In the genomic region with DNA sequence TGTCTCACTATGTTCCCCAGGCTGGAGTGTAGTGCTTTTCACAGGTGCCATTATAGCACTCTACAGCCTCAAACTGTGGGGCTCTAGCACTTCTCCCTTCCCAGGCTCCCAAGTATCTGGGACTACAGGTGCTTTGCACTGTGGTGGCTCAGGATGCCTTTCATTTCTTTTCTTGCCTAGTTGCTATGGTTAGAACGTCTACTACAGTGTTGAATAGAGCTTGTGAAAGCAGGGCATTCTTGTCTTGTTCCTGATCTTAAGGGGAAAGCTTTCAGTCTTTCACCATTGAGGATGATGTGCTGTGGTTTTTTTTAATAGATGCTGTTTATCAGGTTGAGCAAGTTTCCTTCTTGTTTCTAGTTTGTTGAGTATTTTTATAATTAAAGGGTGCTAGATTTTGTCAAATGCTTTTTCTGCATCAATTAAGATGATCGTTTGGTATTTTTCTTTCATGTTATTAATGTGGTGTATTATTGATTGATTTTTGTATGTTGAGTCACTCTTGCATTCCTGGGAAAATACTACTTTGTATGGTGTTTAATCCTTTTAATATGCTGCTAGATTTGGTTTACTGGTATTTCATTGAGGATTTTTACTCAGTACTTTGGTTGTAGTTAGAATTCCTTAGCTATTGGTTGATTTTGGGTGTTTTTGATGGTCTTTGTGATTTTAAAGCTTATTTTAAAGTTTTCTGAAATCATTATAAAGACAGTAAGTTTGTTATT, we compare ENCODE assay signal across 10 cellular contexts. TPM values are rescaled to one million over a fixed set of nuclear protein-coding genes. Genes with fewer than 3 reads are reported as not detected.
DNase-seq lines count a peak whose midpoint lies in the region; ATAC-seq and TF ChIP-seq lines count a peak whose summit lies in the region.
"Had no signal": no experiment of that assay in that cellular context is flagged by ENCODE, and none has a peak within 500 bp of the region (broad histone marks: within the 10 kb centered on the region; RNA-seq: fewer than 3 reads in every experiment).

No MANE protein-coding gene starts in this region.

- peaks cover 44% of the 10 kb centered on the region for H3K4me1 Mint-ChIP-seq in T-helper 17 cell

- peak overlapping the region; percentile 85 for H3K27ac Mint-ChIP-seq in T-helper 17 cell

- ATAC-seq in T-helper 17 cell (peak; percentile 18), GM19035 (IDR thresholded peaks at IDR 0.05; ENCODE audit: unreplicated experiment) (no peak), HG03095 (IDR thresholded peaks at IDR 0.05; ENCODE audit: unreplicated experiment) (no peak), GM18502 (IDR thresholded peaks at IDR 0.05; ENCODE audit: poor library complexity, unreplicated experiment) (no peak)

- DNase-seq in AML-193 (lab: John Stamatoyannopoulos, UW) (peak; percentile 41 to 51), HCEC 1CT (peak; percentile 28), T-helper 17 cell (no peak), fibroblast of pulmonary artery (ENCODE audit: low read depth) (peak; percentile 23), HuH-7.5 (ENCODE audit: low spot score) (no peak)
- DNase-seq: midbrain had no signal

- peaks cover 2% of the 10 kb centered on the region for H3K36me3 Mint-ChIP-seq in T-helper 17 cell (ENCODE audit: low read depth)

- H3K4me3 Mint-ChIP-seq in T-helper 17 cell: peak overlapping the region; percentile 63

- no peak overlapping the region for H3K4me3 ChIP-seq in fibroblast of pulmonary artery (replicated peaks; ENCODE audit: low read depth, low read length)
- H3K4me3 ChIP-seq: thoracic aorta had no signal

- no peak for TF ChIP-seq CTCF in fibroblast of pulmonary artery (IDR thresholded peaks at IDR 0.05; ENCODE audit: low read length, missing control alignments)

- no peaks in the 10 kb centered on the region for H3K27me3 Mint-ChIP-seq in T-helper 17 cell

- H3K9me3 ChIP-seq in T-helper 17 cell (ENCODE audit: control insufficient read depth, low read length, poor library complexity, severe bottlenecking): no peaks in the 10 kb centered on the region
- H3K9me3 ChIP-seq: thoracic aorta had no signal

RNA-seq across cellular contexts. Expression of gene GPBP1, which starts 35.6 kb away (rescaled TPM):
- total RNA-seq in T-helper 17 cell: 100 to 1,000 TPM; 135 to 136 TPM

Comparison
In these comparisons a context has a peak if more than half of its experiments do, and no peak if none do; other contexts are left out.
1. DNase-seq: peak in AML-193 (2 of 2), HCEC 1CT (single experiment) and fibroblast of pulmonary artery (single experiment); none in T-helper 17 cell (0 of 3) and HuH-7.5 (single experiment).